Comparison of ENCODE assay signal across 26 cellular contexts in the genomic region with DNA sequence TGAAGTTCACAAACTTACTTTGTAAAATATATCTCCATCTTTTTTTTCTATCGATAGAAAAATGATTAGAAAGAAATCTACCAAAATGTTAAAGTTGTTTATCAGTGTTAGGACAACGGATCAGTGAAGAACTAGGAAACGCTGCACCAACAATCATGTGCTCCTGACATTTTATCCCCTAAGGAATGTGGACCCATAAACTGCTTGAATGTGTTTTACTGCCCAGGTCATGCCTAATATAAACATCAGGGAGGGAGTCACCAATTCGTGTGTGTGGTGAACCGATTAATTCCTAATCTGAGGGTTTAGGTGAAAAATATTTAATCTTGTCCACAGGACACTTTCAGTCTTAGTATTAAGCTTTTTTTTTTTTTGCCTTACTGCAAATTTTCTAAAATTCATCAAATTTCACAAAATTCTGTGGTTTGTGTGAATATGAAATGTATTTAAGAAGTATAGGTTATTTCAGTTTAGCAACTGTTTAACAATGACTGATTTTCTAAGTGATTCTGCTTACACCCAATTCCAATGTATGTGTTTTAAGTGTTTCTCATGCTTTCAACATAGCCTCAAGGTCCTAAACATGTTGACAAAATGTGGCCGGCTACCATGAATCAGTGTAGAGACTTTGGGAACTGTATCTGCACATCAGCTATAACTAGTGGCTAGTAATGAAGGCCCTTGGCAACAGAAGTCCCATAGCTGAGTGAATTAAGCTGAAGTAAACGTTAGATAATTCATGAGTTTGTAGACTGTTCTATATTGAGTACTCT.
"Had no signal": no experiment of that assay in that cellular context is flagged by ENCODE, and none has a peak within 500 bp of the region (broad histone marks: within the 10 kb centered on the region; RNA-seq: fewer than 3 reads in every experiment).

No MANE protein-coding gene starts in this region.

- H3K4me3 ChIP-seq: colonic mucosa, left ventricle myocardium inferior, ovary, smooth muscle cell had no signal

- ATAC-seq: activated CD4-positive, alpha-beta T cell treated with anti-CD3 and anti-CD28 coated beads for 36 hours; activated CD8-positive, alpha-beta memory T cell treated with anti-CD3 and anti-CD28 coated beads, Interleukin-2, amount 10 ng/mL, durations not matched to agents 7 days and 5 days; activated CD8-positive, alpha-beta T cell treated with anti-CD3 and anti-CD28 coated beads, Interleukin-2, amount 10 ng/mL, durations not matched to agents 7 days and 5 days; activated naive CD4-positive, alpha-beta T cell treated with anti-CD3 and anti-CD28 coated beads, Interleukin-2, amount 50 U/mL, for 72 hours; activated T-cell treated with anti-CD3 and anti-CD28 coated beads, Interleukin-2, amount 50 U/mL, for 72 hours; stimulated activated memory B cell treated with anti-CD40 and anti-IgM and Interleukin-4, amounts not matched to agents 10 μg/mL and 1 μg/mL and 100 μg/mL, for 72 hours; stimulated activated naive CD8-positive, alpha-beta T cell treated with anti-CD3 and anti-CD28 coated beads, Interleukin-15, amount 100 ng/mL, for 72 hours; T-cell had no signal

- H3K4me1 ChIP-seq: colonic mucosa, left ventricle myocardium inferior had no signal

- H3K4me2 ChIP-seq: smooth muscle cell had no signal

- H3K36me3 ChIP-seq: colonic mucosa, left ventricle myocardium inferior, ovary had no signal

- DNase-seq: activated CD4-positive, alpha-beta T cell treated with anti-CD3 and anti-CD28 coated beads for 36 hours; activated CD4-positive, CD25-positive, alpha-beta regulatory T cell; activated CD8-positive, alpha-beta memory T cell treated with anti-CD3 and anti-CD28 coated beads, Interleukin-2, amount 10 ng/mL, durations not matched to agents 7 days and 5 days; activated CD8-positive, alpha-beta T cell treated with anti-CD3 and anti-CD28 coated beads, Interleukin-2, amount 10 ng/mL, durations not matched to agents 7 days and 5 days; activated naive CD4-positive, alpha-beta T cell; activated T-cell treated with anti-CD3 and anti-CD28 coated beads, Interleukin-2, amount 50 U/mL, for 72 hours; anterior cingulate cortex; cerebellar nuclear complex; colonic mucosa; effector memory CD4-positive, alpha-beta T cell; kidney glomerular epithelial cell; left ventricle myocardium inferior; naive B cell; nephron progenitor cell; ovary; retina; stimulated activated CD4-positive, alpha-beta T cell treated with anti-CD3 and anti-CD28 coated beads, Interleukin-1b, Interleukin-23, amount 100 ng/mL, for 48 hours; stimulated activated CD4-positive, alpha-beta T cell treated with anti-CD3 and anti-CD28 coated beads, Interleukin-4, amount 100 ng/mL, for 4 hours; stimulated activated CD8-positive, alpha-beta memory T cell treated with anti-CD3 and anti-CD28 coated beads, Interleukin-4, amount 100 ng/mL, for 48 hours; stimulated activated naive CD8-positive, alpha-beta T cell treated with anti-CD3 and anti-CD28 coated beads, Interleukin-15, amount 100 ng/mL, for 72 hours; substantia nigra; T-cell had no signal

- H3K27me3 ChIP-seq: colonic mucosa, foreskin keratinocyte, ovary had no signal

- H3K9me3 ChIP-seq: colonic mucosa, left ventricle myocardium inferior, ovary had no signal

- H3K27ac ChIP-seq: colonic mucosa, foreskin keratinocyte, left ventricle myocardium inferior, ovary had no signal
